ENCODE assay signal across 1 cellular context in genomic region chr14:77337255-77337654, GRCh38. TPM values are rescaled to one million over a fixed set of nuclear protein-coding genes. Genes with fewer than 3 reads are reported as not detected.
"Had no signal": no experiment of that assay in that cellular context is flagged by ENCODE, and none has a peak within 500 bp of the region (broad histone marks: within the 10 kb centered on the region; RNA-seq: fewer than 3 reads in every experiment).

No MANE protein-coding gene starts in this region.

RNA-seq across cellular contexts. Expression of gene SAMD15, which starts 39.9 kb away (rescaled TPM):
- polyA plus RNA-seq: naive thymus-derived CD4-positive, alpha-beta T cell had no signal
